ENCODE assay signal across 13 cellular contexts in genomic region chr5:76737131-76737556, GRCh38. TPM values are rescaled to one million over a fixed set of nuclear protein-coding genes. Genes with fewer than 3 reads are reported as not detected.
DNase-seq lines count a peak whose midpoint lies in the region; ATAC-seq lines count a peak whose summit lies in the region.
"Had no signal": no experiment of that assay in that cellular context is flagged by ENCODE, and none has a peak within 500 bp of the region (broad histone marks: within the 10 kb centered on the region; RNA-seq: fewer than 3 reads in every experiment).

No MANE protein-coding gene starts in this region.

- DNase-seq in DMS53 treated with DMSO at 0.1 percent for 48 hours (lab: John Stamatoyannopoulos, UW; ENCODE audit: unreplicated experiment) (peak; percentile 32), M059J (ENCODE audit: low read depth) (peak; percentile 47), HPDE6-E6E7 (ENCODE audit: extremely low spot score) (no peak), KG1 (lab: John Stamatoyannopoulos, UW) (no peak), NCI-H82 (lab: John Stamatoyannopoulos, UW) (no peak)
- no peak for DNase-seq in central memory CD8-positive, alpha-beta T cell (ENCODE audit: low spot score in 2 of 2)
- DNase-seq: activated CD4-positive, alpha-beta T cell treated with anti-CD3 and anti-CD28 coated beads for 48 hours; kidney; NCI-H345; stimulated activated CD4-positive, alpha-beta T cell treated with anti-CD3 and anti-CD28 coated beads, Interleukin-4, amount 100 ng/mL, for 4 hours had no signal

- peaks cover 57% of the 10 kb centered on the region for H3K4me1 Mint-ChIP-seq in central memory CD8-positive, alpha-beta T cell

- no peaks in the 10 kb centered on the region for H3K27me3 Mint-ChIP-seq in central memory CD8-positive, alpha-beta T cell

- H3K4me3 Mint-ChIP-seq in central memory CD8-positive, alpha-beta T cell: peak overlapping the region; percentile 47

- H3K27ac Mint-ChIP-seq in central memory CD8-positive, alpha-beta T cell (ENCODE audit: low read depth): peak overlapping the region; percentile 96

- H3K9me3 Mint-ChIP-seq in central memory CD8-positive, alpha-beta T cell: no peaks in the 10 kb centered on the region
- H3K9me3 Mint-ChIP-seq: IgD-negative memory B cell had no signal

- ATAC-seq in GM18868 (IDR thresholded peaks at IDR 0.05; ENCODE audit: unreplicated experiment): peak; percentile 44
- no peak for ATAC-seq in central memory CD8-positive, alpha-beta T cell (replicated peaks; ENCODE audit: extremely low read depth, poor library complexity, severe bottlenecking)
- no peak for ATAC-seq in HG02884 (IDR thresholded peaks at IDR 0.05; ENCODE audit: unreplicated experiment)

- peaks cover 27% of the 10 kb centered on the region for H3K36me3 Mint-ChIP-seq in central memory CD8-positive, alpha-beta T cell (ENCODE audit: insufficient read depth)

RNA-seq across cellular contexts. Expression of gene F2R, which starts 21.2 kb away (rescaled TPM):
- 91.4 and 128 TPM in 2 replicates for total RNA-seq in M059J (2014; rRNA removed; shearing (Covaris generic))

Comparison
In these comparisons a context has a peak if more than half of its experiments do, and no peak if none do; other contexts are left out.
1. DNase-seq: peak in DMS53 treated with DMSO at 0.1 percent for 48 hours (single experiment) and M059J (single experiment); none in central memory CD8-positive, alpha-beta T cell (0 of 2), HPDE6-E6E7 (single experiment), KG1 (single experiment) and NCI-H82 (single experiment).